ENCODE assay signal across 11 cellular contexts in genomic region chr2:42795871-42796301, GRCh38. TPM values are rescaled to one million over a fixed set of nuclear protein-coding genes. Genes with fewer than 3 reads are reported as not detected.
DNase-seq lines count a peak whose midpoint lies in the region; ATAC-seq, FAIRE-seq and TF ChIP-seq lines count a peak whose summit lies in the region.
"Had no signal": no experiment of that assay in that cellular context is flagged by ENCODE, and none has a peak within 500 bp of the region (broad histone marks: within the 10 kb centered on the region; RNA-seq: fewer than 3 reads in every experiment).

No MANE protein-coding gene starts in this region.

- no peak for TF ChIP-seq POLR2A in vagina (IDR thresholded peaks at IDR 0.05)

- H3K9me3 ChIP-seq in pancreas (no peaks in the 10 kb centered on the region), vagina (no peaks in the 10 kb centered on the region)

- H3K4me1 ChIP-seq in pancreas = peaks cover 2 to 15% (median 8%) of the 10 kb centered on the region in 3 donors
- peaks cover 15% of the 10 kb centered on the region for H3K4me1 ChIP-seq in vagina

- peak overlapping the region; percentile 11 for H3K27ac Mint-ChIP-seq in activated naive CD8-positive, alpha-beta T cell treated with anti-CD3 and anti-CD28 coated beads, Interleukin-2, amount 50 U/mL, for 24 hours
- H3K27ac Mint-ChIP-seq: activated naive CD8-positive, alpha-beta T cell had no signal

- H3K27me3 ChIP-seq in pancreas (no peaks in the 10 kb centered on the region), vagina (no peaks in the 10 kb centered on the region)

- 56 to 75% methylated on average over 2 of the region's 2 CpGs for WGBS in pancreas, 2 donors

- H3K4me3 ChIP-seq in pancreas (peak overlapping the region in 1 of 4 donors; percentile 5), vagina (no peak overlapping the region)

- peak; percentile 51 for ATAC-seq in GM18868 (IDR thresholded peaks at IDR 0.05; ENCODE audit: unreplicated experiment)
- peak; percentile 37 for ATAC-seq in HG02763 (IDR thresholded peaks at IDR 0.05; ENCODE audit: unreplicated experiment)
- no peak for ATAC-seq in activated naive CD8-positive, alpha-beta T cell treated with anti-CD3 and anti-CD28 coated beads, Interleukin-2, amount 50 U/mL, for 24 hours
- ATAC-seq in pancreas = peak in 1 of 4 donors; percentile 4
- ATAC-seq in HG03571 (IDR thresholded peaks at IDR 0.05; ENCODE audit: unreplicated experiment) = no peak
- ATAC-seq: Panc1 had no signal

- H3K9me3 Mint-ChIP-seq in activated naive CD8-positive, alpha-beta T cell treated with anti-CD3 and anti-CD28 coated beads, Interleukin-2, amount 50 U/mL, for 24 hours = no peaks in the 10 kb centered on the region

- intact Hi-C loops in pancreas (cut with DNase I) (no loop called here), vagina (cut with DNase I) (no loop called here)

- H3K27me3 Mint-ChIP-seq in activated naive CD8-positive, alpha-beta T cell treated with anti-CD3 and anti-CD28 coated beads, Interleukin-2, amount 50 U/mL, for 24 hours = peaks cover 24% of the 10 kb centered on the region

- H3K4me3 Mint-ChIP-seq in activated naive CD8-positive, alpha-beta T cell treated with anti-CD3 and anti-CD28 coated beads, Interleukin-2, amount 50 U/mL, for 24 hours = no peak overlapping the region
- H3K4me3 Mint-ChIP-seq: activated naive CD8-positive, alpha-beta T cell had no signal

- H3K36me3 ChIP-seq in pancreas (no peaks in the 10 kb centered on the region), vagina (no peaks in the 10 kb centered on the region)

- TF ChIP-seq CTCF in pancreas (IDR thresholded peaks at IDR 0.05) = no peak
- TF ChIP-seq CTCF in vagina (IDR thresholded peaks at IDR 0.05) = no peak

- peak overlapping the region in 3 of 4 donors; percentile 24 to 96 (median 37) for H3K27ac ChIP-seq in pancreas
- no peak overlapping the region for H3K27ac ChIP-seq in vagina

- no peak for DNase-seq in activated naive CD8-positive, alpha-beta T cell treated with anti-CD3 and anti-CD28 coated beads, Interleukin-2, amount 50 U/mL, for 24 hours
- DNase-seq in pancreas (no peak), vagina (ENCODE audit: extremely low spot score in 2 of 2) (no peak), RCC 7860 (ENCODE audit: low spot score) (no peak), islet precursor cell (no peak)
- DNase-seq: left cardiac atrium had no signal

- FAIRE-seq in pancreas (lab: Jason Lieb, UNC) (no peak), RCC 7860 (lab: Jason Lieb, UNC) (no peak)

- peaks cover 48% of the 10 kb centered on the region for H3K4me1 Mint-ChIP-seq in activated naive CD8-positive, alpha-beta T cell treated with anti-CD3 and anti-CD28 coated beads, Interleukin-2, amount 50 U/mL, for 24 hours

- no peaks in the 10 kb centered on the region for H3K36me3 Mint-ChIP-seq in activated naive CD8-positive, alpha-beta T cell treated with anti-CD3 and anti-CD28 coated beads, Interleukin-2, amount 50 U/mL, for 24 hours (ENCODE audit: low read depth)

RNA-seq across cellular contexts. Expression of gene HAAO, which starts 3.5 kb away (rescaled TPM):
- total RNA-seq in pancreas = 10 to 100 TPM; 10.9 to 35.4 (median 20.4) TPM
- polyA plus RNA-seq in pancreas = 10 to 100 TPM; 18.3 to 31.6 TPM
- 5.9 TPM for total RNA-seq in vagina

RNA-seq across cellular contexts. Expression of gene OXER1, which starts 32.0 kb away (rescaled TPM):
- total RNA-seq in pancreas (1 to 10 TPM; 2.0 to 4.5 (median 3.7) TPM), vagina (1.2 TPM)
- polyA plus RNA-seq in pancreas = 10 to 100 TPM; 10.1 to 12.5 TPM

Comparison
In these comparisons a context has a peak if more than half of its experiments do, and no peak if none do; other contexts are left out.
1. ATAC-seq: peak in GM18868 (single experiment) and HG02763 (single experiment); none in activated naive CD8-positive, alpha-beta T cell treated with anti-CD3 and anti-CD28 coated beads, Interleukin-2, amount 50 U/mL, for 24 hours (single experiment) and HG03571 (single experiment).